ENCODE assay signal across 2 cellular contexts in the genomic region with DNA sequence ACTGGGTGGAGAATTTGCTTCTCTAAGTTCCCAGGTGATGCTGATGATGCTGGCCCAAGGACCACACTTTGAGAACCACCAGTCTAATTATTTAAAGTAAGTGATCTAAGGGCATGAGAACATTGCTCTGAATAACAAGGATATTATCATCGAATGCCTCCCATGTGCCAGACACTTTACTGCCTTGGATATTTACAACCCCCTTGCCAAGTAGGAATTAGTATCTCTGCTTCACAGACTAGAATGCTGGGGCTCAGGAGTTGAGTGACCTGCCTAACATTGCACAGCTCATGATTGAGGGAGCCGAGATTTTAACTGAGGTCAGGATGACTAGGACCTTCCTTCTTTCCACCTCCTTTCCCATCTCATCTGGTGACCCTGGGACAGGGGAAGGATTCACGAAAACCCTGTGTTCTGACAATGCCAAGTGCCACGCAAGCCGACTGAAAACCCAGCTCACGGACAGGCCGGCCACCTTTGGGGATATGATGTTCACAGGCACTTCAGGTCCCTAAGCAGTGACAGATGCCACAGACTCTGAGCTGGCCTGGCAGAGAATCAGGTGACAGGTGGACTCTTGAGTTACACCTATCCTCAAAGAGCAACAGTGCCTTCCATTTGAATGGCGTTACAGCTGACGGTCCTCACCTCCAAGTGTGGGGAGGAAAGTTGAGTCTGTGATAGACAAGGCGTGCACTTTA.
TF ChIP-seq lines count a peak whose summit lies in the region.

No MANE protein-coding gene starts in this region.

TF ChIP-seq in HepG2, 621 proteins besides CTCF, POLR2A, EP300 and RAD21:
- TF ChIP-seq ZNF180 (CRISPR knock-in tag; IDR thresholded peaks at IDR 0.05; ENCODE audit: borderline replicate concordance, low read depth) (no peak), ZNF24 (IDR thresholded peaks at IDR 0.05) (no peak), ZNF83 (CRISPR knock-in tag; IDR thresholded peaks at IDR 0.05; ENCODE audit: borderline replicate concordance) (no peak), KDM2A (CRISPR knock-in tag; IDR thresholded peaks at IDR 0.05; ENCODE audit: borderline replicate concordance, low read depth) (no peak), FOXJ3 (CRISPR knock-in tag; IDR thresholded peaks at IDR 0.05; ENCODE audit: borderline replicate concordance) (no peak), HNRNPL (IDR thresholded peaks at IDR 0.05; ENCODE audit: low read depth, low read length) (no peak)
- TF ChIP-seq, protein P1, sequence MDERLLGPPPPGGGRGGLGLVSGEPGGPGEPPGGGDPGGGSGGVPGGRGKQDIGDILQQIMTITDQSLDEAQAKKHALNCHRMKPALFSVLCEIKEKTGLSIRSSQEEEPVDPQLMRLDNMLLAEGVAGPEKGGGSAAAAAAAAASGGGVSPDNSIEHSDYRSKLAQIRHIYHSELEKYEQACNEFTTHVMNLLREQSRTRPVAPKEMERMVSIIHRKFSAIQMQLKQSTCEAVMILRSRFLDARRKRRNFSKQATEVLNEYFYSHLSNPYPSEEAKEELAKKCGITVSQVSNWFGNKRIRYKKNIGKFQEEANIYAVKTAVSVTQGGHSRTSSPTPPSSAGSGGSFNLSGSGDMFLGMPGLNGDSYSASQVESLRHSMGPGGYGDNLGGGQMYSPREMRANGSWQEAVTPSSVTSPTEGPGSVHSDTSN (CRISPR knock-in tag; IDR thresholded peaks at IDR 0.05): no peak
- TF ChIP-seq, protein P2, sequence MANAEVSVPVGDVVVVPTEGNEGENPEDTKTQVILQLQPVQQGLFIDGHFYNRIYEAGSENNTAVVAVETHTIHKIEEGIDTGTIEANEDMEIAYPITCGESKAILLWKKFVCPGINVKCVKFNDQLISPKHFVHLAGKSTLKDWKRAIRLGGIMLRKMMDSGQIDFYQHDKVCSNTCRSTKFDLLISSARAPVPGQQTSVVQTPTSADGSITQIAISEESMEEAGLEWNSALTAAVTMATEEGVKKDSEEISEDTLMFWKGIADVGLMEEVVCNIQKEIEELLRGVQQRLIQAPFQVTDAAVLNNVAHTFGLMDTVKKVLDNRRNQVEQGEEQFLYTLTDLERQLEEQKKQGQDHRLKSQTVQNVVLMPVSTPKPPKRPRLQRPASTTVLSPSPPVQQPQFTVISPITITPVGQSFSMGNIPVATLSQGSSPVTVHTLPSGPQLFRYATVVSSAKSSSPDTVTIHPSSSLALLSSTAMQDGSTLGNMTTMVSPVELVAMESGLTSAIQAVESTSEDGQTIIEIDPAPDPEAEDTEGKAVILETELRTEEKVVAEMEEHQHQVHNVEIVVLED (CRISPR knock-in tag; IDR thresholded peaks at IDR 0.05; ENCODE audit: borderline replicate concordance): no peak

TF ChIP-seq in H1, 55 proteins besides CTCF, POLR2A, EP300 and RAD21:
- TF ChIP-seq HDAC6 (IDR thresholded peaks at IDR 0.05; ENCODE audit: low read depth, low read length): no peak
- TF ChIP-seq SIX5 (IDR thresholded peaks at IDR 0.05; ENCODE audit: low read depth, low read length): no peak
- no peak for TF ChIP-seq EGR1 (IDR thresholded peaks at IDR 0.05; ENCODE audit: borderline replicate concordance, low read depth, low read length)
- no peak for TF ChIP-seq CEBPB (IDR thresholded peaks at IDR 0.05; ENCODE audit: low read depth, low read length)
- no peak for TF ChIP-seq KDM1A (IDR thresholded peaks at IDR 0.05; ENCODE audit: borderline replicate concordance, low read length)
- TF ChIP-seq, protein P3, sequence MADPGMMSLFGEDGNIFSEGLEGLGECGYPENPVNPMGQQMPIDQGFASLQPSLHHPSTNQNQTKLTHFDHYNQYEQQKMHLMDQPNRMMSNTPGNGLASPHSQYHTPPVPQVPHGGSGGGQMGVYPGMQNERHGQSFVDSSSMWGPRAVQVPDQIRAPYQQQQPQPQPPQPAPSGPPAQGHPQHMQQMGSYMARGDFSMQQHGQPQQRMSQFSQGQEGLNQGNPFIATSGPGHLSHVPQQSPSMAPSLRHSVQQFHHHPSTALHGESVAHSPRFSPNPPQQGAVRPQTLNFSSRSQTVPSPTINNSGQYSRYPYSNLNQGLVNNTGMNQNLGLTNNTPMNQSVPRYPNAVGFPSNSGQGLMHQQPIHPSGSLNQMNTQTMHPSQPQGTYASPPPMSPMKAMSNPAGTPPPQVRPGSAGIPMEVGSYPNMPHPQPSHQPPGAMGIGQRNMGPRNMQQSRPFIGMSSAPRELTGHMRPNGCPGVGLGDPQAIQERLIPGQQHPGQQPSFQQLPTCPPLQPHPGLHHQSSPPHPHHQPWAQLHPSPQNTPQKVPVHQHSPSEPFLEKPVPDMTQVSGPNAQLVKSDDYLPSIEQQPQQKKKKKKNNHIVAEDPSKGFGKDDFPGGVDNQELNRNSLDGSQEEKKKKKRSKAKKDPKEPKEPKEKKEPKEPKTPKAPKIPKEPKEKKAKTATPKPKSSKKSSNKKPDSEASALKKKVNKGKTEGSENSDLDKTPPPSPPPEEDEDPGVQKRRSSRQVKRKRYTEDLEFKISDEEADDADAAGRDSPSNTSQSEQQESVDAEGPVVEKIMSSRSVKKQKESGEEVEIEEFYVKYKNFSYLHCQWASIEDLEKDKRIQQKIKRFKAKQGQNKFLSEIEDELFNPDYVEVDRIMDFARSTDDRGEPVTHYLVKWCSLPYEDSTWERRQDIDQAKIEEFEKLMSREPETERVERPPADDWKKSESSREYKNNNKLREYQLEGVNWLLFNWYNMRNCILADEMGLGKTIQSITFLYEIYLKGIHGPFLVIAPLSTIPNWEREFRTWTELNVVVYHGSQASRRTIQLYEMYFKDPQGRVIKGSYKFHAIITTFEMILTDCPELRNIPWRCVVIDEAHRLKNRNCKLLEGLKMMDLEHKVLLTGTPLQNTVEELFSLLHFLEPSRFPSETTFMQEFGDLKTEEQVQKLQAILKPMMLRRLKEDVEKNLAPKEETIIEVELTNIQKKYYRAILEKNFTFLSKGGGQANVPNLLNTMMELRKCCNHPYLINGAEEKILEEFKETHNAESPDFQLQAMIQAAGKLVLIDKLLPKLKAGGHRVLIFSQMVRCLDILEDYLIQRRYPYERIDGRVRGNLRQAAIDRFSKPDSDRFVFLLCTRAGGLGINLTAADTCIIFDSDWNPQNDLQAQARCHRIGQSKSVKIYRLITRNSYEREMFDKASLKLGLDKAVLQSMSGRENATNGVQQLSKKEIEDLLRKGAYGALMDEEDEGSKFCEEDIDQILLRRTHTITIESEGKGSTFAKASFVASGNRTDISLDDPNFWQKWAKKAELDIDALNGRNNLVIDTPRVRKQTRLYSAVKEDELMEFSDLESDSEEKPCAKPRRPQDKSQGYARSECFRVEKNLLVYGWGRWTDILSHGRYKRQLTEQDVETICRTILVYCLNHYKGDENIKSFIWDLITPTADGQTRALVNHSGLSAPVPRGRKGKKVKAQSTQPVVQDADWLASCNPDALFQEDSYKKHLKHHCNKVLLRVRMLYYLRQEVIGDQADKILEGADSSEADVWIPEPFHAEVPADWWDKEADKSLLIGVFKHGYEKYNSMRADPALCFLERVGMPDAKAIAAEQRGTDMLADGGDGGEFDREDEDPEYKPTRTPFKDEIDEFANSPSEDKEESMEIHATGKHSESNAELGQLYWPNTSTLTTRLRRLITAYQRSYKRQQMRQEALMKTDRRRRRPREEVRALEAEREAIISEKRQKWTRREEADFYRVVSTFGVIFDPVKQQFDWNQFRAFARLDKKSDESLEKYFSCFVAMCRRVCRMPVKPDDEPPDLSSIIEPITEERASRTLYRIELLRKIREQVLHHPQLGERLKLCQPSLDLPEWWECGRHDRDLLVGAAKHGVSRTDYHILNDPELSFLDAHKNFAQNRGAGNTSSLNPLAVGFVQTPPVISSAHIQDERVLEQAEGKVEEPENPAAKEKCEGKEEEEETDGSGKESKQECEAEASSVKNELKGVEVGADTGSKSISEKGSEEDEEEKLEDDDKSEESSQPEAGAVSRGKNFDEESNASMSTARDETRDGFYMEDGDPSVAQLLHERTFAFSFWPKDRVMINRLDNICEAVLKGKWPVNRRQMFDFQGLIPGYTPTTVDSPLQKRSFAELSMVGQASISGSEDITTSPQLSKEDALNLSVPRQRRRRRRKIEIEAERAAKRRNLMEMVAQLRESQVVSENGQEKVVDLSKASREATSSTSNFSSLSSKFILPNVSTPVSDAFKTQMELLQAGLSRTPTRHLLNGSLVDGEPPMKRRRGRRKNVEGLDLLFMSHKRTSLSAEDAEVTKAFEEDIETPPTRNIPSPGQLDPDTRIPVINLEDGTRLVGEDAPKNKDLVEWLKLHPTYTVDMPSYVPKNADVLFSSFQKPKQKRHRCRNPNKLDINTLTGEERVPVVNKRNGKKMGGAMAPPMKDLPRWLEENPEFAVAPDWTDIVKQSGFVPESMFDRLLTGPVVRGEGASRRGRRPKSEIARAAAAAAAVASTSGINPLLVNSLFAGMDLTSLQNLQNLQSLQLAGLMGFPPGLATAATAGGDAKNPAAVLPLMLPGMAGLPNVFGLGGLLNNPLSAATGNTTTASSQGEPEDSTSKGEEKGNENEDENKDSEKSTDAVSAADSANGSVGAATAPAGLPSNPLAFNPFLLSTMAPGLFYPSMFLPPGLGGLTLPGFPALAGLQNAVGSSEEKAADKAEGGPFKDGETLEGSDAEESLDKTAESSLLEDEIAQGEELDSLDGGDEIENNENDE (IDR thresholded peaks at IDR 0.05; ENCODE audit: insufficient replicate concordance, low read length): no peak
- TF ChIP-seq, protein P4, sequence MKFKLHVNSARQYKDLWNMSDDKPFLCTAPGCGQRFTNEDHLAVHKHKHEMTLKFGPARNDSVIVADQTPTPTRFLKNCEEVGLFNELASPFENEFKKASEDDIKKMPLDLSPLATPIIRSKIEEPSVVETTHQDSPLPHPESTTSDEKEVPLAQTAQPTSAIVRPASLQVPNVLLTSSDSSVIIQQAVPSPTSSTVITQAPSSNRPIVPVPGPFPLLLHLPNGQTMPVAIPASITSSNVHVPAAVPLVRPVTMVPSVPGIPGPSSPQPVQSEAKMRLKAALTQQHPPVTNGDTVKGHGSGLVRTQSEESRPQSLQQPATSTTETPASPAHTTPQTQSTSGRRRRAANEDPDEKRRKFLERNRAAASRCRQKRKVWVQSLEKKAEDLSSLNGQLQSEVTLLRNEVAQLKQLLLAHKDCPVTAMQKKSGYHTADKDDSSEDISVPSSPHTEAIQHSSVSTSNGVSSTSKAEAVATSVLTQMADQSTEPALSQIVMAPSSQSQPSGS (IDR thresholded peaks at IDR 0.05; ENCODE audit: low read length): no peak
